Comparison of ENCODE assay signal across 12 cellular contexts in genomic region chr12:32217354-32218310, GRCh38.
DNase-seq lines count a peak whose midpoint lies in the region; ATAC-seq and TF ChIP-seq lines count a peak whose summit lies in the region.
"Had no signal": no experiment of that assay in that cellular context is flagged by ENCODE, and none has a peak within 500 bp of the region (broad histone marks: within the 10 kb centered on the region; RNA-seq: fewer than 3 reads in every experiment).

No MANE protein-coding gene starts in this region.

- ATAC-seq in activated naive CD8-positive, alpha-beta T cell treated with anti-CD3 and anti-CD28 coated beads, Interleukin-2, amount 50 U/mL, for 24 hours: peak; percentile 80
- peak; percentile 87 for ATAC-seq in upper lobe of right lung
- ATAC-seq in GM19455 (IDR thresholded peaks at IDR 0.05; ENCODE audit: unreplicated experiment): no peak

- no peaks in the 10 kb centered on the region for H3K27me3 ChIP-seq in upper lobe of right lung
- no peaks in the 10 kb centered on the region for H3K27me3 ChIP-seq in effector memory CD4-positive, alpha-beta T cell (replicated peaks; ENCODE audit: control insufficient read depth, insufficient read depth, low read length, poor library complexity, severe bottlenecking)

- H3K27ac Mint-ChIP-seq in activated naive CD8-positive, alpha-beta T cell treated with anti-CD3 and anti-CD28 coated beads, Interleukin-2, amount 50 U/mL, for 24 hours: no peak overlapping the region
- H3K27ac Mint-ChIP-seq in activated naive CD8-positive, alpha-beta T cell treated with anti-CD3 and anti-CD28 coated beads for 36 hours: no peak overlapping the region
- H3K27ac Mint-ChIP-seq: activated naive CD8-positive, alpha-beta T cell had no signal

- H3K9me3 Mint-ChIP-seq in activated naive CD8-positive, alpha-beta T cell treated with anti-CD3 and anti-CD28 coated beads, Interleukin-2, amount 50 U/mL, for 24 hours: no peaks in the 10 kb centered on the region
- H3K9me3 Mint-ChIP-seq in activated naive CD8-positive, alpha-beta T cell treated with anti-CD3 and anti-CD28 coated beads for 36 hours: peaks cover 3% of the 10 kb centered on the region

- H3K36me3 Mint-ChIP-seq in activated naive CD8-positive, alpha-beta T cell treated with anti-CD3 and anti-CD28 coated beads, Interleukin-2, amount 50 U/mL, for 24 hours (ENCODE audit: low read depth): peaks cover 25% of the 10 kb centered on the region
- H3K36me3 Mint-ChIP-seq in activated naive CD8-positive, alpha-beta T cell treated with anti-CD3 and anti-CD28 coated beads for 36 hours: peaks cover 26% of the 10 kb centered on the region

- H3K4me3 ChIP-seq in upper lobe of right lung: no peak overlapping the region
- no peak overlapping the region for H3K4me3 ChIP-seq in effector memory CD4-positive, alpha-beta T cell (ENCODE audit: insufficient read depth, low read depth, low read length, poor library complexity, severe bottlenecking)

- H3K36me3 ChIP-seq in upper lobe of right lung: peaks cover 6% of the 10 kb centered on the region
- H3K36me3 ChIP-seq in effector memory CD4-positive, alpha-beta T cell (ENCODE audit: control insufficient read depth, insufficient read depth, low read length): peaks cover 4% of the 10 kb centered on the region

- H3K4me3 Mint-ChIP-seq in activated naive CD8-positive, alpha-beta T cell treated with anti-CD3 and anti-CD28 coated beads, Interleukin-2, amount 50 U/mL, for 24 hours: no peak overlapping the region
- no peak overlapping the region for H3K4me3 Mint-ChIP-seq in activated naive CD8-positive, alpha-beta T cell treated with anti-CD3 and anti-CD28 coated beads for 36 hours
- H3K4me3 Mint-ChIP-seq: activated naive CD8-positive, alpha-beta T cell had no signal

- no peak for DNase-seq in activated naive CD8-positive, alpha-beta T cell treated with anti-CD3 and anti-CD28 coated beads, Interleukin-2, amount 50 U/mL, for 24 hours
- no peak for DNase-seq in activated naive CD8-positive, alpha-beta T cell treated with anti-CD3 and anti-CD28 coated beads for 36 hours
- peak; percentile 42 to 75 for DNase-seq in NOMO-1 (lab: John Stamatoyannopoulos, UW; ENCODE audit: unreplicated experiment in 2 of 2)
- peak; percentile 51 for DNase-seq in fibroblast of gingiva (ENCODE audit: low read depth)
- DNase-seq in upper lobe of right lung: peak; percentile 68
- no peak for DNase-seq in effector memory CD4-positive, alpha-beta T cell
- no peak for DNase-seq in HuH-7 (ENCODE audit: low spot score)
- DNase-seq: NCI-H2029, occipital lobe, T-helper 9 cell had no signal

- no peaks in the 10 kb centered on the region for H3K27me3 Mint-ChIP-seq in activated naive CD8-positive, alpha-beta T cell treated with anti-CD3 and anti-CD28 coated beads, Interleukin-2, amount 50 U/mL, for 24 hours
- no peaks in the 10 kb centered on the region for H3K27me3 Mint-ChIP-seq in activated naive CD8-positive, alpha-beta T cell treated with anti-CD3 and anti-CD28 coated beads for 36 hours
- H3K27me3 Mint-ChIP-seq: activated naive CD8-positive, alpha-beta T cell had no signal

- H3K4me1 ChIP-seq in upper lobe of right lung: no peaks in the 10 kb centered on the region
- no peaks in the 10 kb centered on the region for H3K4me1 ChIP-seq in effector memory CD4-positive, alpha-beta T cell (ENCODE audit: control insufficient read depth, insufficient read depth, low read length, poor library complexity, severe bottlenecking)

- intact Hi-C loops in upper lobe of right lung (cut with DNase I): no loop called here

- no peak overlapping the region for H3K27ac ChIP-seq in upper lobe of right lung
- no peak overlapping the region for H3K27ac ChIP-seq in effector memory CD4-positive, alpha-beta T cell (ENCODE audit: insufficient read depth, low read length, poor library complexity, severe bottlenecking)

- H3K9me3 ChIP-seq in upper lobe of right lung: no peaks in the 10 kb centered on the region
- no peaks in the 10 kb centered on the region for H3K9me3 ChIP-seq in effector memory CD4-positive, alpha-beta T cell (ENCODE audit: control insufficient read depth, low read length)

- peaks cover 6% of the 10 kb centered on the region for H3K4me1 Mint-ChIP-seq in activated naive CD8-positive, alpha-beta T cell treated with anti-CD3 and anti-CD28 coated beads, Interleukin-2, amount 50 U/mL, for 24 hours
- H3K4me1 Mint-ChIP-seq in activated naive CD8-positive, alpha-beta T cell treated with anti-CD3 and anti-CD28 coated beads for 36 hours: no peaks in the 10 kb centered on the region

- no peak for TF ChIP-seq CTCF in upper lobe of right lung (IDR thresholded peaks at IDR 0.05)

Comparison
In these comparisons a context has a peak if more than half of its experiments do, and no peak if none do; other contexts are left out.
1. DNase-seq: peak in NOMO-1 (2 of 2), fibroblast of gingiva (single experiment) and upper lobe of right lung (single experiment); none in activated naive CD8-positive, alpha-beta T cell treated with anti-CD3 and anti-CD28 coated beads, Interleukin-2, amount 50 U/mL, for 24 hours (single experiment), activated naive CD8-positive, alpha-beta T cell treated with anti-CD3 and anti-CD28 coated beads for 36 hours (single experiment), effector memory CD4-positive, alpha-beta T cell (0 of 3) and HuH-7 (single experiment).